Comparison of ENCODE assay signal across 26 cellular contexts in the genomic region with DNA sequence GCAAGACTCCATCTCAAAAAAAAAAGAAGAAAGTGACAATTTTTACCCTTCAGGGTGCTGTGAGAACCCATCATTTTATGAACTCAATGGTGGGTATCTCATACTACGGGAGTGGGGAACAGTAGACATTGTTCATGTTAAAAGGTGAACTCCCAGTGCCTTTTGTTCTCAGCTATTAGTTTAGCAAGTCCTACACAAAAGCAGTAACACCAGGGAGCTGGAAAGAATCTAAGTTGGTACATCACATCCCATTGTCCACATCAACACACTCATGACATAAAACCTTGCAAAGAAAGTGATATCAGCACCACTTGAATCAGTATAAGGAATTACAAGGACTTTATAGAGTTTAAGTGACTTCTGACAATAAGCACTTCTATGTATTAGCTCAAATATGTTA. TPM values are rescaled to one million over a fixed set of nuclear protein-coding genes. Genes with fewer than 3 reads are reported as not detected.
"Had no signal": no experiment of that assay in that cellular context is flagged by ENCODE, and none has a peak within 500 bp of the region (broad histone marks: within the 10 kb centered on the region; RNA-seq: fewer than 3 reads in every experiment).

No MANE protein-coding gene starts in this region.

- H3K4me3 Mint-ChIP-seq: dendritic cell treated with granulocyte-macrophage colony-stimulating factor and Interleukin-4, amounts not matched to agents 40 ng/mL and 50 ng/mL, for 4 days; effector memory CD8-positive, alpha-beta T cell; endodermal cell had no signal

- H3K36me3 ChIP-seq: colonic mucosa, esophagus muscularis mucosa, esophagus squamous epithelium, gastrocnemius medialis, gastroesophageal sphincter, heart left ventricle, heart right ventricle had no signal

- H3K27me3 Mint-ChIP-seq: dendritic cell treated with granulocyte-macrophage colony-stimulating factor and Interleukin-4, amounts not matched to agents 40 ng/mL and 50 ng/mL, for 4 days had no signal

- H3K9me3 Mint-ChIP-seq: dendritic cell treated with granulocyte-macrophage colony-stimulating factor and Interleukin-4, amounts not matched to agents 40 ng/mL and 50 ng/mL, for 4 days; effector memory CD8-positive, alpha-beta T cell; endodermal cell had no signal

- H3K9me3 ChIP-seq: colonic mucosa, esophagus muscularis mucosa, esophagus squamous epithelium, gastrocnemius medialis, gastroesophageal sphincter, heart left ventricle, heart right ventricle had no signal

- H3K27ac ChIP-seq: colonic mucosa, coronary artery, dorsolateral prefrontal cortex, epithelial cell of prostate, esophagus muscularis mucosa, esophagus squamous epithelium, foreskin keratinocyte, gastrocnemius medialis, gastroesophageal sphincter, heart left ventricle had no signal

- H3K27me3 ChIP-seq: colonic mucosa, dorsolateral prefrontal cortex, esophagus muscularis mucosa, esophagus squamous epithelium, foreskin keratinocyte, gastrocnemius medialis, gastroesophageal sphincter, heart left ventricle, heart right ventricle had no signal

- DNase-seq: colonic mucosa; cortex of kidney; dermis blood vessel endothelial cell; dorsolateral prefrontal cortex; effector CD4-positive, alpha-beta T cell; effector CD8-positive, alpha-beta T cell; effector memory CD4-positive, alpha-beta T cell; effector memory CD8-positive, alpha-beta T cell; erythroblast; esophagus squamous epithelium; foreskin fibroblast; foreskin keratinocyte; foreskin melanocyte; gastrocnemius medialis; glutamatergic neuron; head of caudate nucleus; heart left ventricle; heart right ventricle had no signal

- H3K4me1 ChIP-seq: esophagus muscularis mucosa, esophagus squamous epithelium, foreskin keratinocyte, gastrocnemius medialis, gastroesophageal sphincter had no signal

- H3K4me3 ChIP-seq: colonic mucosa, coronary artery, dorsolateral prefrontal cortex, esophagus muscularis mucosa, esophagus squamous epithelium, gastrocnemius medialis, gastroesophageal sphincter, heart left ventricle, heart right ventricle had no signal

- H3K27ac Mint-ChIP-seq: dendritic cell treated with granulocyte-macrophage colony-stimulating factor and Interleukin-4, amounts not matched to agents 40 ng/mL and 50 ng/mL, for 4 days; effector memory CD8-positive, alpha-beta T cell; endodermal cell had no signal

RNA-seq across cellular contexts. Expression of a gene that starts 47.4 kb away (rescaled TPM):
- total RNA-seq: dermis microvascular lymphatic vessel endothelial cell, endothelial cell of umbilical vein had no signal
